ENCODE assay signal across 22 cellular contexts in the genomic region with DNA sequence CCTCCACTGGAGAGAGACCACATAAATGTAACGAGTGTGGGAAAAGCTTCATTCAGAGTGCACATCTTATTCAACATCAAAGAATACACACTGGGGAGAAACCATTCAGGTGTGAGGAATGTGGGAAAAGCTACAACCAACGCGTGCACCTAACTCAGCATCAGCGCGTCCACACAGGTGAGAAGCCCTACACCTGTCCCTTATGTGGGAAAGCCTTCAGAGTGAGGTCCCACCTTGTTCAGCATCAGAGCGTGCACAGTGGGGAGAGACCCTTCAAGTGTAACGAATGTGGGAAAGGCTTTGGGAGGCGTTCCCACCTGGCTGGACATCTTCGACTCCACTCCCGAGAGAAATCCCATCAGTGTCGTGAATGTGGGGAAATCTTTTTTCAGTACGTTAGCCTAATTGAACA. TPM values are rescaled to one million over a fixed set of nuclear protein-coding genes. Genes with fewer than 3 reads are reported as not detected.
DNase-seq lines count a peak whose midpoint lies in the region; ATAC-seq, FAIRE-seq and TF ChIP-seq lines count a peak whose summit lies in the region.
"Had no signal": no experiment of that assay in that cellular context is flagged by ENCODE, and none has a peak within 500 bp of the region (broad histone marks: within the 10 kb centered on the region; RNA-seq: fewer than 3 reads in every experiment).

No MANE protein-coding gene starts in this region.

- H3K4me1 Mint-ChIP-seq in activated naive CD4-positive, alpha-beta T cell treated with anti-CD3 and anti-CD28 coated beads for 36 hours (ENCODE audit: low read depth), result no peaks in the 10 kb centered on the region
- H3K4me1 Mint-ChIP-seq in astrocyte (ENCODE audit: low read depth, unreplicated experiment), result no peaks in the 10 kb centered on the region
- H3K4me1 Mint-ChIP-seq: activated CD4-positive, alpha-beta T cell treated with anti-CD3 and anti-CD28 coated beads for 36 hours; activated CD8-positive, alpha-beta memory T cell treated with anti-CD3 and anti-CD28 coated beads, Interleukin-2, amount 10 ng/mL, durations not matched to agents 7 days and 5 days had no signal

- H2AFZ ChIP-seq in astrocyte (ENCODE audit: low read depth, low read length), result no peak overlapping the region

- H3K9me3 ChIP-seq in astrocyte (ENCODE audit: insufficient read depth, low read depth, low read length) (peaks cover 48% of the 10 kb centered on the region), skeletal muscle tissue (ENCODE audit: control insufficient read depth in 3 of 3, low read length in 3 of 3) (peaks cover 30 to 35% (median 33%) of the 10 kb centered on the region in 3 donors)

- H3K27ac Mint-ChIP-seq in activated naive CD4-positive, alpha-beta T cell treated with anti-CD3 and anti-CD28 coated beads for 36 hours, result no peak overlapping the region
- no peak overlapping the region for H3K27ac Mint-ChIP-seq in astrocyte (ENCODE audit: unreplicated experiment)
- H3K27ac Mint-ChIP-seq: activated CD4-positive, alpha-beta T cell treated with anti-CD3 and anti-CD28 coated beads for 36 hours; activated CD8-positive, alpha-beta memory T cell treated with anti-CD3 and anti-CD28 coated beads, Interleukin-2, amount 10 ng/mL, durations not matched to agents 7 days and 5 days had no signal

- no peak overlapping the region for H3K27ac ChIP-seq in astrocyte (ENCODE audit: low read depth, low read length)
- H3K27ac ChIP-seq in skeletal muscle tissue (ENCODE audit: low read depth, low read length), result no peak overlapping the region
- H3K27ac ChIP-seq: adrenal gland had no signal

- TF ChIP-seq CTCF in astrocyte (IDR thresholded peaks at IDR 0.05; ENCODE audit: insufficient read depth, low read depth, low read length) (no peak), fibroblast of pulmonary artery (IDR thresholded peaks at IDR 0.05; ENCODE audit: low read length, missing control alignments) (no peak)

- no peak for FAIRE-seq in astrocyte (lab: Jason Lieb, UNC)
- FAIRE-seq: A204.1 had no signal

- no peak overlapping the region for H3K4me2 ChIP-seq in astrocyte (ENCODE audit: low read length)

- no peaks in the 10 kb centered on the region for H3K79me2 ChIP-seq in astrocyte (ENCODE audit: insufficient read depth, low read length)

- ATAC-seq in HG03457 (IDR thresholded peaks at IDR 0.05; ENCODE audit: unreplicated experiment), result no peak
- ATAC-seq in GM21723 (IDR thresholded peaks at IDR 0.05; ENCODE audit: unreplicated experiment), result no peak
- ATAC-seq: activated CD4-positive, alpha-beta T cell treated with anti-CD3 and anti-CD28 coated beads for 36 hours; activated CD8-positive, alpha-beta memory T cell treated with anti-CD3 and anti-CD28 coated beads, Interleukin-2, amount 10 ng/mL, durations not matched to agents 7 days and 5 days had no signal

- H3K36me3 Mint-ChIP-seq in activated naive CD4-positive, alpha-beta T cell treated with anti-CD3 and anti-CD28 coated beads for 36 hours (ENCODE audit: low read depth), result peaks cover 66% of the 10 kb centered on the region
- H3K36me3 Mint-ChIP-seq in astrocyte (ENCODE audit: low read depth, unreplicated experiment), result peaks cover 66% of the 10 kb centered on the region

- peak overlapping the region; percentile 14 for H3K4me3 ChIP-seq in astrocyte (ENCODE audit: insufficient read depth, low read depth, low read length)
- H3K4me3 ChIP-seq in fibroblast of pulmonary artery (replicated peaks; ENCODE audit: low read depth, low read length), result no peak overlapping the region
- H3K4me3 ChIP-seq in skeletal muscle tissue (ENCODE audit: low read length in 3 of 3), result peak overlapping the region; percentile 15 to 52 (median 19)
- H3K4me3 ChIP-seq: adrenal gland had no signal

- CTCF ChIA-PET in activated naive CD4-positive, alpha-beta T cell treated with anti-CD3 and anti-CD28 coated beads for 36 hours (lab: Charles Lee), result interaction anchor here (0.7 to 0.9 kb wide), 2 partner anchors 10 to 147 kb away, joined by 3 read pairs; no protein-coding TSS in a partner anchor

- peak; percentile 9 for DNase-seq in activated naive CD4-positive, alpha-beta T cell treated with anti-CD3 and anti-CD28 coated beads for 36 hours
- DNase-seq in activated naive CD4-positive, alpha-beta T cell (lab: John Stamatoyannopoulos, UW), result no peak
- DNase-seq in astrocyte (ENCODE audit: low read depth), result peak; percentile 9
- DNase-seq in fibroblast of pulmonary artery (ENCODE audit: low read depth), result peak; percentile 7
- no peak for DNase-seq in T1000 (lab: John Stamatoyannopoulos, UW)
- DNase-seq: activated CD4-positive, alpha-beta T cell treated with anti-CD3 and anti-CD28 coated beads for 36 hours; activated CD8-positive, alpha-beta memory T cell treated with anti-CD3 and anti-CD28 coated beads, Interleukin-2, amount 10 ng/mL, durations not matched to agents 7 days and 5 days; activated effector memory CD4-positive, alpha-beta T cell treated with Interleukin-2 at 50 U/mL for 16 hours; adrenal gland; C1 segment of cervical spinal cord; caudate nucleus; effector CD4-positive, alpha-beta T cell; hypothalamus; kidney glomerular epithelial cell; NCI-H1048; NCI-H510A treated with DMSO at 0.1 percent for 48 hours; stimulated activated CD8-positive, alpha-beta memory T cell treated with anti-CD3 and anti-CD28 coated beads, Interleukin-4, amount 100 ng/mL, for 48 hours; substantia nigra had no signal

- no peaks in the 10 kb centered on the region for H3K27me3 Mint-ChIP-seq in activated naive CD4-positive, alpha-beta T cell treated with anti-CD3 and anti-CD28 coated beads for 36 hours (ENCODE audit: low read depth)
- H3K27me3 Mint-ChIP-seq in astrocyte (ENCODE audit: low read depth, unreplicated experiment), result no peaks in the 10 kb centered on the region
- H3K27me3 Mint-ChIP-seq: activated CD4-positive, alpha-beta T cell treated with anti-CD3 and anti-CD28 coated beads for 36 hours; activated CD8-positive, alpha-beta memory T cell treated with anti-CD3 and anti-CD28 coated beads, Interleukin-2, amount 10 ng/mL, durations not matched to agents 7 days and 5 days had no signal

- H3K4me1 ChIP-seq in astrocyte (ENCODE audit: insufficient read depth, low read length) (no peaks in the 10 kb centered on the region), skeletal muscle tissue (ENCODE audit: control insufficient read depth in 3 of 3, insufficient read depth in 3 of 3, low read length in 3 of 3) (no peaks in the 10 kb centered on the region)
- H3K4me1 ChIP-seq: adrenal gland had no signal

- intact Hi-C loops in activated naive CD4-positive, alpha-beta T cell treated with anti-CD3 and anti-CD28 coated beads for 36 hours (cut with micrococcal nuclease), result no loop called here

- no peak overlapping the region for H3K4me3 Mint-ChIP-seq in activated naive CD4-positive, alpha-beta T cell treated with anti-CD3 and anti-CD28 coated beads for 36 hours
- no peak overlapping the region for H3K4me3 Mint-ChIP-seq in astrocyte (ENCODE audit: unreplicated experiment)
- H3K4me3 Mint-ChIP-seq: activated CD4-positive, alpha-beta T cell treated with anti-CD3 and anti-CD28 coated beads for 36 hours; activated CD8-positive, alpha-beta memory T cell treated with anti-CD3 and anti-CD28 coated beads, Interleukin-2, amount 10 ng/mL, durations not matched to agents 7 days and 5 days had no signal

- H3K27me3 ChIP-seq in astrocyte (ENCODE audit: insufficient read depth, low read length) (no peaks in the 10 kb centered on the region), skeletal muscle tissue (ENCODE audit: control insufficient read depth in 3 of 3, insufficient read depth in 3 of 3, low read length in 3 of 3) (no peaks in the 10 kb centered on the region)
- H3K27me3 ChIP-seq: adrenal gland had no signal

- H3K9ac ChIP-seq in astrocyte (ENCODE audit: low read length) (no peak overlapping the region), skeletal muscle tissue (ENCODE audit: low read depth in 1 of 3, low read length in 3 of 3) (no peak overlapping the region)

- H3K36me3 ChIP-seq in astrocyte (ENCODE audit: insufficient read depth, low read length) (peaks cover 39% of the 10 kb centered on the region), skeletal muscle tissue (ENCODE audit: control insufficient read depth in 3 of 3, insufficient read depth in 3 of 3, low read length in 3 of 3) (peaks cover 51 to 62% (median 52%) of the 10 kb centered on the region in 3 donors)

- H3K9me3 Mint-ChIP-seq in activated naive CD4-positive, alpha-beta T cell treated with anti-CD3 and anti-CD28 coated beads for 36 hours, result peaks cover 48% of the 10 kb centered on the region
- H3K9me3 Mint-ChIP-seq in astrocyte (ENCODE audit: unreplicated experiment), result peaks cover 57% of the 10 kb centered on the region

- no peaks in the 10 kb centered on the region for H4K20me1 ChIP-seq in astrocyte (ENCODE audit: insufficient read depth, low read length)

RNA-seq across cellular contexts. Expression of a gene that starts 20.6 kb away (rescaled TPM):
- 1 to 10 TPM; 3.3 to 3.8 TPM for total RNA-seq in activated naive CD4-positive, alpha-beta T cell treated with anti-CD3 and anti-CD28 coated beads for 36 hours
- total RNA-seq in astrocyte (4.7 TPM in 2 replicates), skeletal muscle tissue (6.8 TPM)

RNA-seq across cellular contexts. Expression of a gene that starts 26.9 kb away (rescaled TPM):
- total RNA-seq in activated naive CD4-positive, alpha-beta T cell treated with anti-CD3 and anti-CD28 coated beads for 36 hours, result 1 to 10 TPM; 7.2 to 8.0 TPM
- total RNA-seq in astrocyte, result 15.3 and 16.4 TPM in 2 replicates
- 8.9 TPM for total RNA-seq in skeletal muscle tissue

RNA-seq across cellular contexts. Expression of a gene that starts 27.1 kb away (rescaled TPM):
- 10 to 100 TPM; 35.8 to 39.6 TPM for total RNA-seq in activated naive CD4-positive, alpha-beta T cell treated with anti-CD3 and anti-CD28 coated beads for 36 hours
- total RNA-seq in astrocyte (54.1 and 59.7 TPM in 2 replicates), skeletal muscle tissue (31.3 TPM)

RNA-seq across cellular contexts. Expression of a gene that starts 31.3 kb away (rescaled TPM):
- 10 to 100 TPM; 26.5 to 26.6 TPM for total RNA-seq in activated naive CD4-positive, alpha-beta T cell treated with anti-CD3 and anti-CD28 coated beads for 36 hours
- total RNA-seq in astrocyte (20.0 and 25.7 TPM in 2 replicates), skeletal muscle tissue (39.7 TPM)

RNA-seq across cellular contexts. Expression of a gene that starts 58.7 kb away (rescaled TPM):
- total RNA-seq in activated naive CD4-positive, alpha-beta T cell treated with anti-CD3 and anti-CD28 coated beads for 36 hours, result 1 to 10 TPM; 8.0 to 9.8 TPM
- total RNA-seq in astrocyte (18.3 and 21.7 TPM in 2 replicates), skeletal muscle tissue (13.6 TPM)

Comparison
In these comparisons a context has a peak if more than half of its experiments do, and no peak if none do; other contexts are left out.
1. DNase-seq: peak in activated naive CD4-positive, alpha-beta T cell treated with anti-CD3 and anti-CD28 coated beads for 36 hours (single experiment), astrocyte (single experiment) and fibroblast of pulmonary artery (single experiment); none in activated naive CD4-positive, alpha-beta T cell (0 of 4) and T1000 (single experiment).